In genomic region chr15:60803059-60803458, GRCh38 we compare ENCODE assay signal across 23 cellular contexts.
"Had no signal": no experiment of that assay in that cellular context is flagged by ENCODE, and none has a peak within 500 bp of the region (broad histone marks: within the 10 kb centered on the region; RNA-seq: fewer than 3 reads in every experiment).

No MANE protein-coding gene starts in this region.

- ATAC-seq: effector memory CD8-positive, alpha-beta T cell; left ventricle myocardium superior; lower lobe of right lung; natural killer cell treated with Interleukin-12 subunit alpha and Interleukin-12 subunit beta and Interleukin-15 and Interleukin-18, amount 100 ng/mL, for 72 hours; right lobe of liver; stimulated activated effector memory CD8-positive, alpha-beta T cell treated with anti-CD3 and anti-CD28 coated beads, Interleukin-12 subunit alpha, Interleukin-12 subunit beta, amount 100 ng/mL, for 72 hours had no signal

- H3K27ac Mint-ChIP-seq: effector memory CD8-positive, alpha-beta T cell; natural killer cell treated with Interleukin-12 subunit alpha and Interleukin-12 subunit beta and Interleukin-15 and Interleukin-18, amount 100 ng/mL, for 72 hours; progenitor cell of endocrine pancreas; stimulated activated effector memory CD8-positive, alpha-beta T cell treated with anti-CD3 and anti-CD28 coated beads, Interleukin-12 subunit alpha, Interleukin-12 subunit beta, amount 100 ng/mL, for 72 hours; type B pancreatic cell had no signal

- H3K9me3 ChIP-seq: esophagus squamous epithelium, lower lobe of right lung, neutrophil, right lobe of liver, stomach, testis, tibial artery had no signal

- H3K9ac ChIP-seq: parathyroid adenoma had no signal

- H3K79me2 ChIP-seq: parathyroid adenoma had no signal

- H3K27me3 Mint-ChIP-seq: effector memory CD8-positive, alpha-beta T cell had no signal

- H3K27me3 ChIP-seq: esophagus squamous epithelium, neutrophil, right lobe of liver, stomach, testis, tibial artery had no signal

- H3K4me1 ChIP-seq: parathyroid adenoma, testis had no signal

- H3K27ac ChIP-seq: esophagus squamous epithelium, lower lobe of right lung, neutrophil, parathyroid adenoma, right lobe of liver, stomach, testis, tibial artery had no signal

- H3K4me3 ChIP-seq: esophagus squamous epithelium, lower lobe of right lung, right lobe of liver, stomach, testis, tibial artery had no signal

- DNase-seq: cortex of kidney; effector memory CD8-positive, alpha-beta T cell; erythroblast; esophagus squamous epithelium; foreskin melanocyte; left ventricle myocardium superior; lower lobe of right lung; right lobe of liver; small intestine; stimulated activated CD4-positive, alpha-beta T cell treated with anti-CD3 and anti-CD28 coated beads, Interleukin-12 subunit alpha, Interleukin-12 subunit beta, amount 100 ng/mL, for 4 hours; stimulated activated CD4-positive, alpha-beta T cell treated with anti-CD3 and anti-CD28 coated beads, Interleukin-2, amount 100 ng/mL, for 24 hours; stimulated activated CD4-positive, alpha-beta T cell treated with anti-CD3 and anti-CD28 coated beads, Interleukin-4, amount 100 ng/mL, for 24 hours; stimulated activated naive CD4-positive, alpha-beta T cell treated with Interleukin-2 at 50 U/mL for 16 hours; stomach; testis; tibial artery had no signal

- H3K36me3 Mint-ChIP-seq: natural killer cell treated with Interleukin-12 subunit alpha and Interleukin-12 subunit beta and Interleukin-15 and Interleukin-18, amount 100 ng/mL, for 72 hours; stimulated activated effector memory CD8-positive, alpha-beta T cell treated with anti-CD3 and anti-CD28 coated beads, Interleukin-12 subunit alpha, Interleukin-12 subunit beta, amount 100 ng/mL, for 72 hours; type B pancreatic cell had no signal

- H3K4me3 Mint-ChIP-seq: effector memory CD8-positive, alpha-beta T cell; natural killer cell treated with Interleukin-12 subunit alpha and Interleukin-12 subunit beta and Interleukin-15 and Interleukin-18, amount 100 ng/mL, for 72 hours; neural crest cell; stimulated activated effector memory CD8-positive, alpha-beta T cell treated with anti-CD3 and anti-CD28 coated beads, Interleukin-12 subunit alpha, Interleukin-12 subunit beta, amount 100 ng/mL, for 72 hours; type B pancreatic cell had no signal

- H2AFZ ChIP-seq: parathyroid adenoma had no signal

- H3K36me3 ChIP-seq: esophagus squamous epithelium, lower lobe of right lung, neutrophil, right lobe of liver, stomach, tibial artery had no signal
